In the genomic region with DNA sequence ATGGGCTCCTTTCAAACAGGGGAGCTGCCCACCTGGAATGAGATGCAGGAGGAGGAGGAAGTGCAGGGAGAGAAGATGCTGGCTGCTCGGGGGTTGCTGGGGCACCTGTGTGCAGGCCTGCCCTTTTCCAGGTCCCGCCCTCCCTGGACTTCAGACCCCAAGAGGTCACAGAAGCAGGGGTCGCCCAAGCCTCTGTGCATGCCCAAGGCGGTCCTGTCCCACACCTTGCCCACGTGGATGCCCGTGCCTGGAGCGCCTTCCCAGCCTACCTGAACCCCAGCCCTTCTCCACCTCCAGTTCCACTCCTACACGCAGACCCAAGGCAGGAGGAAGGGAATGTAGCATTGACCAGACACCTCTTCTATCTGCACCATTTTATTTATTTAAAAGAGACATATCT, we compare ENCODE assay signal across 20 cellular contexts.
"Had no signal": no experiment of that assay in that cellular context is flagged by ENCODE, and none has a peak within 500 bp of the region (broad histone marks: within the 10 kb centered on the region; RNA-seq: fewer than 3 reads in every experiment).

No MANE protein-coding gene starts in this region.

- H3K27me3 ChIP-seq: breast epithelium, neural progenitor cell, spleen had no signal

- ATAC-seq: activated CD8-positive, alpha-beta memory T cell treated with anti-CD3 and anti-CD28 coated beads, Interleukin-2, amount 10 ng/mL, durations not matched to agents 7 days and 5 days; activated CD8-positive, alpha-beta T cell treated with anti-CD3 and anti-CD28 coated beads, Interleukin-2, amount 10 ng/mL, durations not matched to agents 7 days and 5 days; activated naive CD4-positive, alpha-beta T cell treated with anti-CD3 and anti-CD28 coated beads, Interleukin-2, amount 50 U/mL, for 72 hours; natural killer cell; right cardiac atrium; stimulated activated naive CD8-positive, alpha-beta T cell treated with anti-CD3 and anti-CD28 coated beads, Interleukin-15, Interleukin-2, amounts not matched to agents 100 U/mL and 50 U/mL, for 24 hours; T-helper 17 cell; WTC11 had no signal

- H3K4me3 Mint-ChIP-seq: activated CD8-positive, alpha-beta memory T cell treated with anti-CD3 and anti-CD28 coated beads, Interleukin-2, amount 10 ng/mL, durations not matched to agents 7 days and 5 days; activated CD8-positive, alpha-beta T cell treated with anti-CD3 and anti-CD28 coated beads, Interleukin-2, amount 10 ng/mL, durations not matched to agents 7 days and 5 days; natural killer cell; neural progenitor cell; T-helper 17 cell; type B pancreatic cell; WTC11 had no signal

- H3K9me3 Mint-ChIP-seq: activated naive CD4-positive, alpha-beta T cell treated with anti-CD3 and anti-CD28 coated beads, Interleukin-2, amount 50 U/mL, for 72 hours; natural killer cell; neural progenitor cell; type B pancreatic cell; WTC11 had no signal

- H3K4me1 Mint-ChIP-seq: natural killer cell had no signal

- H3K9ac ChIP-seq: neural progenitor cell had no signal

- H3K4me3 ChIP-seq: breast epithelium, neural progenitor cell, spleen, thoracic aorta had no signal

- H3K9me3 ChIP-seq: breast epithelium, spleen, thoracic aorta had no signal

- H3K27ac ChIP-seq: breast epithelium, neural progenitor cell, spleen, thoracic aorta had no signal

- H3K36me3 ChIP-seq: breast epithelium, neural progenitor cell, spleen, thoracic aorta had no signal

- H3K27ac Mint-ChIP-seq: activated CD8-positive, alpha-beta memory T cell treated with anti-CD3 and anti-CD28 coated beads, Interleukin-2, amount 10 ng/mL, durations not matched to agents 7 days and 5 days; activated CD8-positive, alpha-beta T cell treated with anti-CD3 and anti-CD28 coated beads, Interleukin-2, amount 10 ng/mL, durations not matched to agents 7 days and 5 days; activated naive CD4-positive, alpha-beta T cell treated with anti-CD3 and anti-CD28 coated beads, Interleukin-2, amount 50 U/mL, for 72 hours; natural killer cell; neural progenitor cell; T-helper 17 cell; WTC11 had no signal

- DNase-seq: activated CD4-positive, alpha-beta T cell treated with anti-CD3 and anti-CD28 coated beads for 1 hour; activated CD8-positive, alpha-beta memory T cell treated with anti-CD3 and anti-CD28 coated beads, Interleukin-2, amount 10 ng/mL, durations not matched to agents 7 days and 5 days; activated CD8-positive, alpha-beta T cell treated with anti-CD3 and anti-CD28 coated beads, Interleukin-2, amount 10 ng/mL, durations not matched to agents 7 days and 5 days; activated naive CD4-positive, alpha-beta T cell; activated T-cell treated with anti-CD3 and anti-CD28 coated beads, Interleukin-2, amount 50 U/mL, for 48 hours; central memory CD4-positive, alpha-beta T cell; glutamatergic neuron; midbrain; natural killer cell; right cardiac atrium; spleen; stimulated activated CD4-positive, alpha-beta T cell treated with anti-CD3 and anti-CD28 coated beads, Interleukin-2, amount 100 ng/mL, for 48 hours; stimulated activated naive CD8-positive, alpha-beta T cell treated with anti-CD3 and anti-CD28 coated beads, Interleukin-15, Interleukin-2, amounts not matched to agents 100 U/mL and 50 U/mL, for 24 hours; T-helper 17 cell had no signal

- H3K27me3 Mint-ChIP-seq: type B pancreatic cell had no signal

- H3K36me3 Mint-ChIP-seq: activated CD8-positive, alpha-beta memory T cell treated with anti-CD3 and anti-CD28 coated beads, Interleukin-2, amount 10 ng/mL, durations not matched to agents 7 days and 5 days; activated naive CD4-positive, alpha-beta T cell treated with anti-CD3 and anti-CD28 coated beads, Interleukin-2, amount 50 U/mL, for 72 hours; natural killer cell; WTC11 had no signal
